Comparison of ENCODE assay signal across 1 cellular context in genomic region chr15:63041402-63041977, GRCh38.
TF ChIP-seq lines count a peak whose summit lies in the region.

No MANE protein-coding gene starts in this region.

TF ChIP-seq in SK-N-SH, 30 proteins besides CTCF, POLR2A, EP300 and RAD21 (continued from another document):
- no peak for TF ChIP-seq SMC3 (IDR thresholded peaks at IDR 0.05; ENCODE audit: low read depth, low read length)
- TF ChIP-seq JUND (IDR thresholded peaks at IDR 0.05) = no peak
- no peak for TF ChIP-seq TEAD4 (IDR thresholded peaks at IDR 0.05; ENCODE audit: borderline replicate concordance, insufficient read depth)
- TF ChIP-seq NRF1 (IDR thresholded peaks at IDR 0.05; ENCODE audit: low read depth, low read length) = no peak
- TF ChIP-seq ZBTB33 (IDR thresholded peaks at IDR 0.05; ENCODE audit: borderline replicate concordance, low read depth) = no peak
- TF ChIP-seq RFX5 (IDR thresholded peaks at IDR 0.05; ENCODE audit: low read length) = no peak
- TF ChIP-seq RCOR1 (IDR thresholded peaks at IDR 0.05; ENCODE audit: low read length) = no peak
- no peak for TF ChIP-seq USF2 (IDR thresholded peaks at IDR 0.05; ENCODE audit: borderline replicate concordance, low read depth, low read length)
TF ChIP-seq in SK-N-SH: peak in this region for 0.
